In genomic region chr10:96664563-96664962, GRCh38 we compare ENCODE assay signal across 10 cellular contexts. TPM values are rescaled to one million over a fixed set of nuclear protein-coding genes. Genes with fewer than 3 reads are reported as not detected.
DNase-seq lines count a peak whose midpoint lies in the region; ATAC-seq, FAIRE-seq and TF ChIP-seq lines count a peak whose summit lies in the region.
"Had no signal": no experiment of that assay in that cellular context is flagged by ENCODE, and none has a peak within 500 bp of the region (broad histone marks: within the 10 kb centered on the region; RNA-seq: fewer than 3 reads in every experiment).

No MANE protein-coding gene starts in this region.

- peak; percentile 9 for DNase-seq in SKM-1 treated with dmso at 0.1 percent for 144 hours (lab: John Stamatoyannopoulos, UW; ENCODE audit: unreplicated experiment)
- DNase-seq in SKM-1 (lab: John Stamatoyannopoulos, UW; ENCODE audit: unreplicated experiment) = no peak
- no peak for DNase-seq in astrocyte (ENCODE audit: low read depth)
- peak in 1 of 2 donors; percentile 63 for DNase-seq in stimulated activated effector memory CD8-positive, alpha-beta T cell treated with anti-CD3 and anti-CD28 coated beads, Interleukin-12 subunit alpha, Interleukin-12 subunit beta, amount 100 ng/mL, for 72 hours (ENCODE audit: low spot score in 2 of 2)
- DNase-seq in naive thymus-derived CD8-positive, alpha-beta T cell = no peak
- no peak for DNase-seq in NCI-H82 (lab: John Stamatoyannopoulos, UW)
- DNase-seq: gastrocnemius medialis, mammary epithelial cell had no signal

- H3K27ac Mint-ChIP-seq in astrocyte (ENCODE audit: unreplicated experiment) = peak overlapping the region; percentile 96
- peak overlapping the region; percentile 35 for H3K27ac Mint-ChIP-seq in stimulated activated effector memory CD8-positive, alpha-beta T cell treated with anti-CD3 and anti-CD28 coated beads, Interleukin-12 subunit alpha, Interleukin-12 subunit beta, amount 100 ng/mL, for 72 hours
- H3K27ac Mint-ChIP-seq in naive thymus-derived CD8-positive, alpha-beta T cell = peak overlapping the region in 3 of 10 donors; percentile 13 to 71 (median 41)

- H2AFZ ChIP-seq in astrocyte (ENCODE audit: low read depth, low read length) = no peak overlapping the region

- H3K4me2 ChIP-seq in astrocyte (ENCODE audit: low read length) = peak overlapping the region; percentile 56

- H3K27me3 Mint-ChIP-seq in astrocyte (ENCODE audit: low read depth, unreplicated experiment) = no peaks in the 10 kb centered on the region
- H3K27me3 Mint-ChIP-seq in naive thymus-derived CD8-positive, alpha-beta T cell = no peaks in the 10 kb centered on the region

- no peak overlapping the region for H3K4me3 ChIP-seq in astrocyte (ENCODE audit: insufficient read depth, low read depth, low read length)
- H3K4me3 ChIP-seq: gastrocnemius medialis had no signal

- H3K36me3 Mint-ChIP-seq in astrocyte (ENCODE audit: low read depth, unreplicated experiment) = no peaks in the 10 kb centered on the region
- H3K36me3 Mint-ChIP-seq in stimulated activated effector memory CD8-positive, alpha-beta T cell treated with anti-CD3 and anti-CD28 coated beads, Interleukin-12 subunit alpha, Interleukin-12 subunit beta, amount 100 ng/mL, for 72 hours = peaks cover 8% of the 10 kb centered on the region
- no peaks in the 10 kb centered on the region for H3K36me3 Mint-ChIP-seq in naive thymus-derived CD8-positive, alpha-beta T cell

- peak overlapping the region; percentile 23 for H3K27ac ChIP-seq in astrocyte (ENCODE audit: low read depth, low read length)
- H3K27ac ChIP-seq: gastrocnemius medialis had no signal

- ATAC-seq in HG03565 (IDR thresholded peaks at IDR 0.05; ENCODE audit: unreplicated experiment) = peak; percentile 71
- peak; percentile 98 for ATAC-seq in stimulated activated effector memory CD8-positive, alpha-beta T cell treated with anti-CD3 and anti-CD28 coated beads, Interleukin-12 subunit alpha, Interleukin-12 subunit beta, amount 100 ng/mL, for 72 hours
- no peak for ATAC-seq in naive thymus-derived CD8-positive, alpha-beta T cell
- ATAC-seq in HG03196 (IDR thresholded peaks at IDR 0.05; ENCODE audit: unreplicated experiment) = no peak
- ATAC-seq: gastrocnemius medialis had no signal

- POLR2A ChIA-PET in naive thymus-derived CD8-positive, alpha-beta T cell (lab: Charles Lee) = interaction anchor here (0.5 kb wide), 1 partner anchor 213 kb away, joined by 3 read pairs; no protein-coding TSS in a partner anchor

- H4K20me1 ChIP-seq in astrocyte (ENCODE audit: insufficient read depth, low read length) = no peaks in the 10 kb centered on the region

- H3K9me3 ChIP-seq in astrocyte (ENCODE audit: insufficient read depth, low read depth, low read length) = no peaks in the 10 kb centered on the region
- H3K9me3 ChIP-seq: gastrocnemius medialis had no signal

- peak overlapping the region; percentile 63 for H3K4me3 Mint-ChIP-seq in astrocyte (ENCODE audit: unreplicated experiment)
- H3K4me3 Mint-ChIP-seq in stimulated activated effector memory CD8-positive, alpha-beta T cell treated with anti-CD3 and anti-CD28 coated beads, Interleukin-12 subunit alpha, Interleukin-12 subunit beta, amount 100 ng/mL, for 72 hours = peak overlapping the region; percentile 30
- H3K4me3 Mint-ChIP-seq in naive thymus-derived CD8-positive, alpha-beta T cell = no peak overlapping the region

- FAIRE-seq in astrocyte (lab: Jason Lieb, UNC) = no peak

- H3K4me1 Mint-ChIP-seq in astrocyte (ENCODE audit: low read depth, unreplicated experiment) = peaks cover 36% of the 10 kb centered on the region
- H3K4me1 Mint-ChIP-seq in stimulated activated effector memory CD8-positive, alpha-beta T cell treated with anti-CD3 and anti-CD28 coated beads, Interleukin-12 subunit alpha, Interleukin-12 subunit beta, amount 100 ng/mL, for 72 hours = peaks cover 45% of the 10 kb centered on the region
- H3K4me1 Mint-ChIP-seq in naive thymus-derived CD8-positive, alpha-beta T cell = peaks cover 0 to 65% (median under 1%) of the 10 kb centered on the region in 4 donors

- H3K36me3 ChIP-seq in astrocyte (ENCODE audit: insufficient read depth, low read length) = no peaks in the 10 kb centered on the region
- H3K36me3 ChIP-seq: gastrocnemius medialis had no signal

- peaks cover 2% of the 10 kb centered on the region for H3K27me3 ChIP-seq in astrocyte (ENCODE audit: insufficient read depth, low read length)
- H3K27me3 ChIP-seq: gastrocnemius medialis had no signal

- no peak overlapping the region for H3K9ac ChIP-seq in astrocyte (ENCODE audit: low read length)

- no peak for TF ChIP-seq CTCF in astrocyte (IDR thresholded peaks at IDR 0.05; ENCODE audit: insufficient read depth, low read depth, low read length)

- H3K4me1 ChIP-seq in astrocyte (ENCODE audit: insufficient read depth, low read length) = peaks cover 16% of the 10 kb centered on the region
- H3K4me1 ChIP-seq: gastrocnemius medialis had no signal

- H3K9me3 Mint-ChIP-seq in astrocyte (ENCODE audit: unreplicated experiment) = peaks cover 2% of the 10 kb centered on the region
- no peaks in the 10 kb centered on the region for H3K9me3 Mint-ChIP-seq in stimulated activated effector memory CD8-positive, alpha-beta T cell treated with anti-CD3 and anti-CD28 coated beads, Interleukin-12 subunit alpha, Interleukin-12 subunit beta, amount 100 ng/mL, for 72 hours
- H3K9me3 Mint-ChIP-seq in naive thymus-derived CD8-positive, alpha-beta T cell = no peaks in the 10 kb centered on the region

- H3K79me2 ChIP-seq in astrocyte (ENCODE audit: insufficient read depth, low read length) = no peaks in the 10 kb centered on the region

RNA-seq across cellular contexts. Expression of gene PIK3AP1, which starts 55.8 kb away (rescaled TPM):
- total RNA-seq in astrocyte = 6.7 and 9.3 TPM in 2 replicates
- 1 to 10 TPM; 4.7 to 5.2 TPM for total RNA-seq in naive thymus-derived CD8-positive, alpha-beta T cell
- polyA plus RNA-seq in naive thymus-derived CD8-positive, alpha-beta T cell = 10 to 100 TPM in 1 of 3 donors, under 1 TPM in 2; 0.77 to 20.2 (median 0.89) TPM
- polyA plus RNA-seq: mammary epithelial cell had no signal

Comparison
In these comparisons a context has a peak if more than half of its experiments do, and no peak if none do; other contexts are left out.
1. ATAC-seq: peak in HG03565 (single experiment) and stimulated activated effector memory CD8-positive, alpha-beta T cell treated with anti-CD3 and anti-CD28 coated beads, Interleukin-12 subunit alpha, Interleukin-12 subunit beta, amount 100 ng/mL, for 72 hours (single experiment); none in naive thymus-derived CD8-positive, alpha-beta T cell (0 of 2) and HG03196 (single experiment).
2. H3K4me3 Mint-ChIP-seq: peak in astrocyte (single experiment) and stimulated activated effector memory CD8-positive, alpha-beta T cell treated with anti-CD3 and anti-CD28 coated beads, Interleukin-12 subunit alpha, Interleukin-12 subunit beta, amount 100 ng/mL, for 72 hours (single experiment); none in naive thymus-derived CD8-positive, alpha-beta T cell (0 of 10).